In genomic region chr22:21712751-21713427, GRCh38 we compare ENCODE assay signal across 8 cellular contexts. TPM values are rescaled to one million over a fixed set of nuclear protein-coding genes. Genes with fewer than 3 reads are reported as not detected.
A peak's percentile ranks its signal among the peaks of the same experiment; 100 is the strongest.
DNase-seq lines count a peak whose midpoint lies in the region; ATAC-seq and TF ChIP-seq lines count a peak whose summit lies in the region.

No MANE protein-coding gene starts in this region.

- ATAC-seq in upper lobe of left lung (ENCODE audit: low FRiP score in 2 of 2) = peak; percentile 87 to 93

- peaks cover 9 to 25% (median 14%) of the 10 kb centered on the region in 3 donors for H3K4me1 Mint-ChIP-seq in CD8-positive, alpha-beta memory T cell
- H3K4me1 Mint-ChIP-seq in activated naive CD4-positive, alpha-beta T cell treated with anti-CD3 and anti-CD28 coated beads for 36 hours (ENCODE audit: low read depth) = peaks cover 9% of the 10 kb centered on the region

- 18 to 22% methylated on average over 14 of the region's 14 CpGs for WGBS in upper lobe of left lung, 2 donors

- no peaks in the 10 kb centered on the region for H3K27me3 Mint-ChIP-seq in CD8-positive, alpha-beta memory T cell
- no peaks in the 10 kb centered on the region for H3K27me3 Mint-ChIP-seq in activated naive CD4-positive, alpha-beta T cell treated with anti-CD3 and anti-CD28 coated beads for 36 hours (ENCODE audit: low read depth)

- H3K9me3 ChIP-seq in CD8-positive, alpha-beta memory T cell (ENCODE audit: low read length) = no peaks in the 10 kb centered on the region
- no peaks in the 10 kb centered on the region for H3K9me3 ChIP-seq in parathyroid adenoma (ENCODE audit: control insufficient read depth, low read length)
- no peaks in the 10 kb centered on the region for H3K9me3 ChIP-seq in upper lobe of left lung

- intact Hi-C loops in activated naive CD4-positive, alpha-beta T cell treated with anti-CD3 and anti-CD28 coated beads for 36 hours (cut with micrococcal nuclease) = loop anchor here (1.0 to 2.0 kb wide), 3 partner anchors 13 to 240 kb away; partner anchors contain the start of gene PPM1F

- no peak overlapping the region for H3K4me2 ChIP-seq in parathyroid adenoma (ENCODE audit: low read length)

- DNase-seq in CD8-positive, alpha-beta memory T cell = peak; percentile 45 to 75 (median 47)
- DNase-seq in HS-27A (ENCODE audit: low read depth) (peak; percentile 57), RPMI8226 (peak; percentile 18), glomerular endothelial cell (ENCODE audit: extremely low read depth, low read depth, low spot score) (peak; percentile 54), upper lobe of left lung (peak in 1 of 2 donors; percentile 68), DMS79 treated with DMSO at 0.1 percent for 48 hours (lab: John Stamatoyannopoulos, UW) (no peak)
- peak; percentile 70 for DNase-seq in activated naive CD4-positive, alpha-beta T cell treated with anti-CD3 and anti-CD28 coated beads for 36 hours

- peak; percentile 56 for TF ChIP-seq CTCF in parathyroid adenoma (IDR thresholded peaks at IDR 0.05)
- TF ChIP-seq CTCF in upper lobe of left lung (IDR thresholded peaks at IDR 0.05) = peak; percentile 73 to 87 (median 82)

- H3K36me3 ChIP-seq in CD8-positive, alpha-beta memory T cell (ENCODE audit: insufficient read depth, low read length) = no peaks in the 10 kb centered on the region
- H3K36me3 ChIP-seq in parathyroid adenoma (ENCODE audit: control insufficient read depth, insufficient read depth, low read length) (no peaks in the 10 kb centered on the region), upper lobe of left lung (peaks cover 0 to 5% (median 0%) of the 10 kb centered on the region in 4 donors)

- peak overlapping the region in 1 of 7 donors; percentile 43 for H3K4me3 Mint-ChIP-seq in CD8-positive, alpha-beta memory T cell
- no peak overlapping the region for H3K4me3 Mint-ChIP-seq in activated naive CD4-positive, alpha-beta T cell treated with anti-CD3 and anti-CD28 coated beads for 36 hours

- TF ChIP-seq POLR2A in upper lobe of left lung (IDR thresholded peaks at IDR 0.05) = no peak

- POLR2A ChIA-PET in CD8-positive, alpha-beta memory T cell (lab: Charles Lee) = no interaction called here

- peaks cover 3 to 28% (median 5%) of the 10 kb centered on the region in 3 donors for H3K36me3 Mint-ChIP-seq in CD8-positive, alpha-beta memory T cell
- no peaks in the 10 kb centered on the region for H3K36me3 Mint-ChIP-seq in activated naive CD4-positive, alpha-beta T cell treated with anti-CD3 and anti-CD28 coated beads for 36 hours (ENCODE audit: low read depth)

- H2AFZ ChIP-seq in parathyroid adenoma = peak overlapping the region; percentile 60

- peaks cover 8% of the 10 kb centered on the region for H3K4me1 ChIP-seq in CD8-positive, alpha-beta memory T cell (ENCODE audit: insufficient read depth, low read length)
- H3K4me1 ChIP-seq in parathyroid adenoma = peaks cover 7% of the 10 kb centered on the region
- peaks cover 0 to 9% (median 5%) of the 10 kb centered on the region in 4 donors for H3K4me1 ChIP-seq in upper lobe of left lung

- TF ChIP-seq EP300 in upper lobe of left lung (IDR thresholded peaks at IDR 0.05) = no peak

- no peaks in the 10 kb centered on the region for H3K9me3 Mint-ChIP-seq in CD8-positive, alpha-beta memory T cell
- H3K9me3 Mint-ChIP-seq in activated naive CD4-positive, alpha-beta T cell treated with anti-CD3 and anti-CD28 coated beads for 36 hours = no peaks in the 10 kb centered on the region

- H3K4me3 ChIP-seq in CD8-positive, alpha-beta memory T cell (ENCODE audit: low read length) = peak overlapping the region; percentile 12
- H3K4me3 ChIP-seq in parathyroid adenoma (ENCODE audit: low read depth, low read length) (no peak overlapping the region), upper lobe of left lung (no peak overlapping the region)

- peak overlapping the region in 6 of 8 donors; percentile 15 to 93 (median 66) for H3K27ac Mint-ChIP-seq in CD8-positive, alpha-beta memory T cell
- no peak overlapping the region for H3K27ac Mint-ChIP-seq in activated naive CD4-positive, alpha-beta T cell treated with anti-CD3 and anti-CD28 coated beads for 36 hours

- H3K27me3 ChIP-seq in CD8-positive, alpha-beta memory T cell (ENCODE audit: insufficient read depth, low read length, poor library complexity, severe bottlenecking) = peaks cover 3% of the 10 kb centered on the region
- H3K27me3 ChIP-seq in parathyroid adenoma (ENCODE audit: control insufficient read depth, insufficient read depth, low read length) (no peaks in the 10 kb centered on the region), upper lobe of left lung (no peaks in the 10 kb centered on the region)

- H3K9ac ChIP-seq in parathyroid adenoma = no peak overlapping the region

- H3K79me2 ChIP-seq in parathyroid adenoma = no peaks in the 10 kb centered on the region

- H3K27ac ChIP-seq in CD8-positive, alpha-beta memory T cell (ENCODE audit: low read depth, low read length) = no peak overlapping the region
- H3K27ac ChIP-seq in parathyroid adenoma = no peak overlapping the region
- H3K27ac ChIP-seq in upper lobe of left lung = no peak overlapping the region

- CTCF ChIA-PET in CD8-positive, alpha-beta memory T cell (lab: Charles Lee) = interaction anchor here (0.7 to 1.1 kb wide), 5 partner anchors 12 to 241 kb away, joined by 3 to 7 read pairs (median 4); no protein-coding TSS in a partner anchor
- CTCF ChIA-PET in activated naive CD4-positive, alpha-beta T cell treated with anti-CD3 and anti-CD28 coated beads for 36 hours (lab: Charles Lee) = interaction anchor here (1.0 to 1.1 kb wide), 3 partner anchors 21 to 240 kb away, joined by 4 to 5 read pairs (median 5); partner anchors contain the start of gene PPM1F

RNA-seq across cellular contexts. Expression of gene YPEL1, which starts 22.7 kb away (rescaled TPM):
- total RNA-seq in CD8-positive, alpha-beta memory T cell = 1 to 10 TPM; 2.4 to 2.6 TPM
- polyA plus RNA-seq in CD8-positive, alpha-beta memory T cell = 27.0 TPM
- 1 to 10 TPM in 1 of 2 experiments, under 1 TPM in 1; 0.88 to 1.6 TPM for total RNA-seq in activated naive CD4-positive, alpha-beta T cell treated with anti-CD3 and anti-CD28 coated beads for 36 hours
- 5.0 and 8.7 TPM in 2 replicates for total RNA-seq in glomerular endothelial cell
- 10 to 100 TPM in 1 of 6 donors, 1 to 10 TPM in 5; 4.4 to 11.6 (median 7.4) TPM for total RNA-seq in upper lobe of left lung

RNA-seq across cellular contexts. Expression of gene PPIL2, which starts 47.1 kb away (rescaled TPM):
- total RNA-seq in CD8-positive, alpha-beta memory T cell = 10 to 100 TPM; 42.4 to 47.3 TPM
- polyA plus RNA-seq in CD8-positive, alpha-beta memory T cell = 38.7 TPM
- 10 to 100 TPM; 40.9 to 42.3 TPM for total RNA-seq in activated naive CD4-positive, alpha-beta T cell treated with anti-CD3 and anti-CD28 coated beads for 36 hours
- total RNA-seq in glomerular endothelial cell (29.2 and 44.7 TPM in 2 replicates), upper lobe of left lung (100 to 1,000 TPM in 1 of 6 donors, 10 to 100 TPM in 5; 40.4 to 107 (median 48.4) TPM)
